ENCODE assay signal across 1 cellular context in the genomic region with DNA sequence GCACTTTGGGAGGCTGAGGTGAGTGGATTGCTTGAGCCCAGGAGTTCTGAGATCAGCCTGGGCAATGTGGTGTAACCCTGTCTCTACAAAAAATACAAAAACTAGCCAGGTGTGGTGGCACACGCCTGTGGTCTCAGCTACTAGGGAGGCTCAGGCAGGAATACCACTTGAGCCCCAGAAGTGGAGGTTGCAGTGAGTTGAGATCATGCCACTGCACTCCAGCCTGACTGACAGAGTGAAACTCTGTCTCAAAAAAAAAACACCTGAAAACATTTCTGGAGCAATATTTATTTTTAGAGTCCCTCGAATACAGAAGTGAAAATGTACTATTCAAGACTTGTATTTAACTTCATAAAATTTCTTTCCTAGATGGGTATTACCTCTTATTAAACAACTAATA.
A peak's percentile ranks its signal among the peaks of the same experiment; 100 is the strongest.
TF ChIP-seq lines count a peak whose summit lies in the region.

No MANE protein-coding gene starts in this region.

TF ChIP-seq in GM12891, 5 proteins besides CTCF, POLR2A, EP300 and RAD21:
- TF ChIP-seq SPI1 (IDR thresholded peaks at IDR 0.05; ENCODE audit: low read depth, low read length) = peak; percentile 54; the same call in 1 of the 2 replicates
- TF ChIP-seq TAF1 (IDR thresholded peaks at IDR 0.05; ENCODE audit: low read depth, low read length) = no peak
